Comparison of ENCODE assay signal across 8 cellular contexts in the genomic region with DNA sequence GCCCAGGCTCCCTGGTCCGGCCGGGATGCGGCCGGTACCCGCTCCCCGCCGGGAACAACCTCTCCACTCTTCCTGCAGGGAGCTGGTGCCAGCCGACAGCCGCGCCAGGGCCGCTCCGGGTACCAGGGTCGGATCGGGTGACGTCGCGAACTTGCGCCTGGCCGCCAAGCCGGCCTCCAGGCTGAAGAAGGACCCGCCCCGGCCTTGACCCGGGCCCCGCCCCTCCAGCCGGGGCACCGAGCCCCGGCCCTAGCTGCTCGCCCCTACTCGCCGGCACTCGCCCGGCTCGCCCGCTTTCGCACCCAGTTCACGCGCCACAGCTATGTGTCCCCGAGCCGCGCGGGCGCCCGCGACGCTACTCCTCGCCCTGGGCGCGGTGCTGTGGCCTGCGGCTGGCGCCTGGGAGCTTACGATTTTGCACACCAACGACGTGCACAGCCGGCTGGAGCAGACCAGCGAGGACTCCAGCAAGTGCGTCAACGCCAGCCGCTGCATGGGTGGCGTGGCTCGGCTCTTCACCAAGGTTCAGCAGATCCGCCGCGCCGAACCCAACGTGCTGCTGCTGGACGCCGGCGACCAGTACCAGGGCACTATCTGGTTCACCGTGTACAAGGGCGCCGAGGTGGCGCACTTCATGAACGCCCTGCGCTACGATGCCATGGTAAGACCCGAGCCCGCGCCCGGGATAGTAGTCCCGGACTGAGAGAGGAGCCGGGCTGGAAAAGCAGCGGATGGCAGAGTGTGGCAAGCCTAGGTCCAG. TPM values are rescaled to one million over a fixed set of nuclear protein-coding genes. Genes with fewer than 3 reads are reported as not detected.
DNase-seq lines count a peak whose midpoint lies in the region; ATAC-seq and TF ChIP-seq lines count a peak whose summit lies in the region.

NT5E (plus strand) TSS at position 266 of the 760 bp plus-strand sequence; CDS start at position 323, 57 bp downstream.

- no peak within 1 kb of the TSS for H3K27ac Mint-ChIP-seq in natural killer cell treated with Interleukin-12 subunit alpha and Interleukin-12 subunit beta and Interleukin-15 and Interleukin-18, amount 100 ng/mL, for 72 hours

- H3K4me1 Mint-ChIP-seq in natural killer cell treated with Interleukin-12 subunit alpha and Interleukin-12 subunit beta and Interleukin-15 and Interleukin-18, amount 100 ng/mL, for 72 hours (ENCODE audit: low read depth in 2 of 2): peaks cover 15 to 27% of the 10 kb centered on the region in 2 donors

- DNase-seq in DMS79 treated with DMSO at 0.1 percent for 48 hours (lab: John Stamatoyannopoulos, UW): peak; percentile 8
- DNase-seq in DMS79 (lab: John Stamatoyannopoulos, UW): no peak
- DNase-seq in HEK293T (ENCODE audit: extremely low spot score): peak; percentile 59
- peak; percentile 35 for DNase-seq in NCI-H1105 treated with DMSO at 0.1 percent for 48 hours (lab: John Stamatoyannopoulos, UW)
- DNase-seq in activated gamma-delta T cell (lab: John Stamatoyannopoulos, UW): peak; percentile 42
- peak; percentile 72 for DNase-seq in fibroblast of the aortic adventitia (ENCODE audit: low read depth)
- peak; percentile 62 for DNase-seq in natural killer cell treated with Interleukin-12 subunit alpha and Interleukin-12 subunit beta and Interleukin-15 and Interleukin-18, amount 100 ng/mL, for 72 hours (ENCODE audit: low spot score)
- peak; percentile 73 for DNase-seq in ureter (ENCODE audit: low spot score)

- no peaks in the 10 kb centered on the region for H3K36me3 Mint-ChIP-seq in natural killer cell treated with Interleukin-12 subunit alpha and Interleukin-12 subunit beta and Interleukin-15 and Interleukin-18, amount 100 ng/mL, for 72 hours

- H3K4me3 ChIP-seq in fibroblast of the aortic adventitia (ENCODE audit: low read depth, low read length): peak within 1 kb of the TSS; percentile 91

- peak within 1 kb of the TSS; percentile 67 for H3K4me3 Mint-ChIP-seq in natural killer cell treated with Interleukin-12 subunit alpha and Interleukin-12 subunit beta and Interleukin-15 and Interleukin-18, amount 100 ng/mL, for 72 hours

- POLR2A ChIA-PET in HEK293T (lab: Yijun Ruan, JAX): interaction anchor here (0.6 to 2.0 kb wide), 5 partner anchors 9 to 228 kb away, joined by 3 to 9 read pairs (median 3); partner anchors contain the start of gene SYNCRIP

- CTCF ChIA-PET in HEK293T (lab: Yijun Ruan, JAX): interaction anchor here (0.5 to 2.0 kb wide), 6 partner anchors 8 to 95 kb away, joined by 3 to 6 read pairs (median 4); no protein-coding TSS in a partner anchor

- TF ChIP-seq CTCF in fibroblast of the aortic adventitia (IDR thresholded peaks at IDR 0.05; ENCODE audit: insufficient read depth, low read length): no peak

- peak; percentile 83 to 87 for ATAC-seq in natural killer cell treated with Interleukin-12 subunit alpha and Interleukin-12 subunit beta and Interleukin-15 and Interleukin-18, amount 100 ng/mL, for 72 hours

- H3K27me3 Mint-ChIP-seq in natural killer cell treated with Interleukin-12 subunit alpha and Interleukin-12 subunit beta and Interleukin-15 and Interleukin-18, amount 100 ng/mL, for 72 hours: peaks cover 50 to 76% of the 10 kb centered on the region in 2 donors

- no peaks in the 10 kb centered on the region for H3K9me3 Mint-ChIP-seq in natural killer cell treated with Interleukin-12 subunit alpha and Interleukin-12 subunit beta and Interleukin-15 and Interleukin-18, amount 100 ng/mL, for 72 hours

TF ChIP-seq in HEK293T, 16 proteins besides CTCF, POLR2A, EP300 and RAD21:
- no peak for TF ChIP-seq SP1 (IDR thresholded peaks at IDR 0.05)
- no peak for TF ChIP-seq NFRKB (IDR thresholded peaks at IDR 0.05)
- peak; percentile 74 for TF ChIP-seq L3MBTL2 (conservative IDR thresholded peaks at IDR 0.05)
- TF ChIP-seq SUZ12 (IDR thresholded peaks at IDR 0.05): no peak
- TF ChIP-seq FOXM1 (IDR thresholded peaks at IDR 0.05; ENCODE audit: borderline replicate concordance): no peak
- TF ChIP-seq, protein P1, sequence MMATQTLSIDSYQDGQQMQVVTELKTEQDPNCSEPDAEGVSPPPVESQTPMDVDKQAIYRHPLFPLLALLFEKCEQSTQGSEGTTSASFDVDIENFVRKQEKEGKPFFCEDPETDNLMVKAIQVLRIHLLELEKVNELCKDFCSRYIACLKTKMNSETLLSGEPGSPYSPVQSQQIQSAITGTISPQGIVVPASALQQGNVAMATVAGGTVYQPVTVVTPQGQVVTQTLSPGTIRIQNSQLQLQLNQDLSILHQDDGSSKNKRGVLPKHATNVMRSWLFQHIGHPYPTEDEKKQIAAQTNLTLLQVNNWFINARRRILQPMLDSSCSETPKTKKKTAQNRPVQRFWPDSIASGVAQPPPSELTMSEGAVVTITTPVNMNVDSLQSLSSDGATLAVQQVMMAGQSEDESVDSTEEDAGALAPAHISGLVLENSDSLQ (IDR thresholded peaks at IDR 0.05): no peak
- TF ChIP-seq FOXK2 (IDR thresholded peaks at IDR 0.05): no peak
- no peak for TF ChIP-seq TARDBP (IDR thresholded peaks at IDR 0.05)
- TF ChIP-seq BHLHE40 (IDR thresholded peaks at IDR 0.05; ENCODE audit: borderline replicate concordance): no peak

RNA-seq across cellular contexts. Expression of gene NT5E, which starts in this region (rescaled TPM):
- total RNA-seq in fibroblast of the aortic adventitia (ENCODE audit: low replicate concordance): 67.2 and 418 TPM in 2 replicates
- total RNA-seq in natural killer cell treated with Interleukin-12 subunit alpha and Interleukin-12 subunit beta and Interleukin-15 and Interleukin-18, amount 100 ng/mL, for 72 hours: under 1 TPM in 1 of 2 donors, not detected in 1; 0.56 TPM
- 22.8 TPM for total RNA-seq in ureter

Comparison
In these comparisons a context has a peak if more than half of its experiments do, and no peak if none do; other contexts are left out.
1. Peak in DNase-seq and ATAC-seq in natural killer cell treated with Interleukin-12 subunit alpha and Interleukin-12 subunit beta and Interleukin-15 and Interleukin-18, amount 100 ng/mL, for 72 hours; RNA of the gene not detected or under 1 TPM.